23 cellular contexts compared by ENCODE assay signal in genomic region chr2:114821055-114821454, GRCh38.
DNase-seq lines count a peak whose midpoint lies in the region; ATAC-seq, FAIRE-seq and TF ChIP-seq lines count a peak whose summit lies in the region.
"Had no signal": no experiment of that assay in that cellular context is flagged by ENCODE, and none has a peak within 500 bp of the region (broad histone marks: within the 10 kb centered on the region; RNA-seq: fewer than 3 reads in every experiment).

No MANE protein-coding gene starts in this region.

- H3K27me3 ChIP-seq in GM23338 (ENCODE audit: insufficient read depth) (no peaks in the 10 kb centered on the region), HUES48 (ENCODE audit: control insufficient read depth, insufficient read depth, low read length) (no peaks in the 10 kb centered on the region), H1 (replicated peaks in 1 of 4; ENCODE audit: control insufficient read depth in 3 of 4, extremely low read depth in 1 of 4, insufficient read depth in 3 of 4, low read length in 3 of 4) (no peaks in the 10 kb centered on the region), iPS DF 6.9 (ENCODE audit: control insufficient read depth, insufficient read depth, low read length) (no peaks in the 10 kb centered on the region)
- H3K27me3 ChIP-seq: BE2C; BLaER1 treated with 17β-estradiol and CSF1 and Interleukin-3, amounts not matched to agents 10 nM and 100 nM had no signal

- H4K5ac ChIP-seq in H1 (ENCODE audit: insufficient read length, low read depth, low read length): no peak overlapping the region

- no peak for FAIRE-seq in H1 (lab: Jason Lieb, UNC)
- no peak for FAIRE-seq in D721Med (lab: Jason Lieb, UNC)
- FAIRE-seq: A549, GM12891, GM18507 had no signal

- H3K23ac ChIP-seq in H1 (ENCODE audit: insufficient read length): no peak overlapping the region

- H4K91ac ChIP-seq in H1 (replicated peaks; ENCODE audit: insufficient read length, low read length): no peak overlapping the region

- H3K27ac ChIP-seq in GM23338 (ENCODE audit: low read depth): no peak overlapping the region
- peak overlapping the region; percentile 32 for H3K27ac ChIP-seq in HUES48 (ENCODE audit: low read depth, low read length)
- H3K27ac ChIP-seq in H1 (ENCODE audit: low read depth, low read length): no peak overlapping the region
- no peak overlapping the region for H3K27ac ChIP-seq in iPS DF 6.9 (ENCODE audit: low read length)
- H3K27ac ChIP-seq: A549; BLaER1 treated with 17β-estradiol and CSF1 and Interleukin-3, amounts not matched to agents 10 nM and 100 nM had no signal

- H3K56ac ChIP-seq in H1 (replicated peaks; ENCODE audit: insufficient read length, low read depth, low read length): no peak overlapping the region

- peaks cover 14% of the 10 kb centered on the region for H3K4me1 Mint-ChIP-seq in GM23338
- H3K4me1 Mint-ChIP-seq: CD14-positive monocyte; CD8-positive, alpha-beta memory T cell had no signal

- peak; percentile 39; the same call in 2 of the 3 replicates for ATAC-seq in GM23338
- ATAC-seq: A549 had no signal

- H2BK12ac ChIP-seq in H1 (ENCODE audit: low read depth, low read length): no peak overlapping the region

- H4K8ac ChIP-seq in H1 (ENCODE audit: extremely low read depth, insufficient read depth, low read length): no peak overlapping the region

- no peak overlapping the region for H3K4me3 ChIP-seq in GM23338
- no peak overlapping the region for H3K4me3 ChIP-seq in HUES48 (ENCODE audit: low read depth, low read length)
- H3K4me3 ChIP-seq in H1 (ENCODE audit: extremely low read depth in 1 of 4, insufficient read depth in 2 of 4, low read depth in 3 of 4, low read length in 4 of 4): no peak overlapping the region
- H3K4me3 ChIP-seq in iPS DF 6.9 (ENCODE audit: low read length): no peak overlapping the region
- H3K4me3 ChIP-seq: A549; BLaER1 treated with 17β-estradiol and CSF1 and Interleukin-3, amounts not matched to agents 10 nM and 100 nM; HAP-1 had no signal

- H3K9me3 ChIP-seq in HUES48 (ENCODE audit: control insufficient read depth, insufficient read depth, low read length) (peaks cover 29% of the 10 kb centered on the region), H1 (ENCODE audit: insufficient read depth in 2 of 2, low read depth in 1 of 2, low read length in 1 of 2) (peaks cover 12 to 13% of the 10 kb centered on the region in 2 experiments), iPS DF 6.9 (ENCODE audit: control insufficient read depth, insufficient read depth, low read length) (no peaks in the 10 kb centered on the region)
- H3K9me3 ChIP-seq: A549; BE2C; BLaER1 treated with 17β-estradiol and CSF1 and Interleukin-3, amounts not matched to agents 10 nM and 100 nM had no signal

- peaks cover 3% of the 10 kb centered on the region for H3K27me3 Mint-ChIP-seq in GM23338 (ENCODE audit: insufficient read depth, low read depth, poor library complexity)
- H3K27me3 Mint-ChIP-seq: CD4-positive, alpha-beta T cell; CD8-positive, alpha-beta memory T cell had no signal

- H3K36me3 ChIP-seq in GM23338 (ENCODE audit: insufficient read depth) (no peaks in the 10 kb centered on the region), HUES48 (ENCODE audit: control insufficient read depth, insufficient read depth, low read length) (no peaks in the 10 kb centered on the region), H1 (ENCODE audit: control insufficient read depth in 2 of 4, insufficient read depth in 4 of 4, low read length in 3 of 4) (no peaks in the 10 kb centered on the region; a peak in 1 of 8 replicates), iPS DF 6.9 (ENCODE audit: control insufficient read depth, insufficient read depth, low read length) (no peaks in the 10 kb centered on the region)
- H3K36me3 ChIP-seq: BE2C; BLaER1 treated with 17β-estradiol and CSF1 and Interleukin-3, amounts not matched to agents 10 nM and 100 nM; HAP-1 had no signal

- no peak overlapping the region for H2AK5ac ChIP-seq in H1 (ENCODE audit: low read depth, low read length)

- CTCF ChIA-PET in H1 (lab: Charles Lee; ENCODE audit: partially characterized antibody): no interaction called here

- peaks cover 17% of the 10 kb centered on the region; the same call in 1 of the 2 replicates for H3K9me2 ChIP-seq in GM23338 (ENCODE audit: insufficient read depth)

- H3K4me2 ChIP-seq in GM23338: no peak overlapping the region
- no peak overlapping the region for H3K4me2 ChIP-seq in H1 (ENCODE audit: insufficient read depth in 1 of 2, low read depth in 2 of 2, low read length in 2 of 2)
- H3K4me2 ChIP-seq: A549 had no signal

- H3K27ac Mint-ChIP-seq in GM23338: no peak overlapping the region
- H3K27ac Mint-ChIP-seq: CD14-positive monocyte; CD4-positive, alpha-beta T cell; CD8-positive, alpha-beta memory T cell; HFFc6 had no signal

- TF ChIP-seq RAD21 in H1 (IDR thresholded peaks at IDR 0.05 in 1 of 2, conservative IDR thresholded peaks at IDR 0.05 in 1 of 2; ENCODE audit: low read depth in 2 of 2, low read length in 2 of 2): no peak

- POLR2A ChIA-PET in H1 (lab: Charles Lee; ENCODE audit: partially characterized antibody): no interaction called here

- no peak overlapping the region for H3K9ac ChIP-seq in HUES48 (ENCODE audit: low read depth, low read length)
- no peak overlapping the region for H3K9ac ChIP-seq in H1 (replicated peaks in 1 of 4; ENCODE audit: extremely low read depth in 1 of 4, low read depth in 3 of 4, low read length in 3 of 4)
- H3K9ac ChIP-seq: BLaER1 treated with 17β-estradiol and CSF1 and Interleukin-3, amounts not matched to agents 10 nM and 100 nM had no signal

- H3K23me2 ChIP-seq in H1 (ENCODE audit: low read depth, low read length): no peaks in the 10 kb centered on the region

- TF ChIP-seq CTCF in GM23338 (conservative IDR thresholded peaks at IDR 0.05; ENCODE audit: low read depth in 2 of 2) (no peak), H1 (IDR thresholded peaks at IDR 0.05; ENCODE audit: control extremely low read depth in 1 of 3, insufficient read depth in 1 of 3, low read depth in 1 of 3, low read length in 3 of 3) (no peak), D721Med (IDR thresholded peaks at IDR 0.05; ENCODE audit: insufficient read depth, missing control alignments) (no peak)

- no peak overlapping the region for H2BK120ac ChIP-seq in H1 (replicated peaks; ENCODE audit: low read depth, low read length)

- H3K36me3 Mint-ChIP-seq in GM23338 (ENCODE audit: low read depth): peaks cover 36% of the 10 kb centered on the region
- H3K36me3 Mint-ChIP-seq: CD14-positive monocyte; CD8-positive, alpha-beta memory T cell had no signal

- H3K4me3 Mint-ChIP-seq in GM23338: no peak overlapping the region
- H3K4me3 Mint-ChIP-seq: CD14-positive monocyte; CD4-positive, alpha-beta T cell; CD8-positive, alpha-beta memory T cell; HFFc6 had no signal

- H3F3A ChIP-seq in GM23338 (replicated peaks; ENCODE audit: low read depth): no peaks in the 10 kb centered on the region

- no peak for TF ChIP-seq POLR2A in H1 (IDR thresholded peaks at IDR 0.05; ENCODE audit: control extremely low read depth in 1 of 2, low read depth in 2 of 2, low read length in 2 of 2)

- H3K14ac ChIP-seq in H1 (ENCODE audit: insufficient read length): no peak overlapping the region

- H3K4ac ChIP-seq in H1 (replicated peaks; ENCODE audit: insufficient read length, low read depth, low read length): no peak overlapping the region

- TF ChIP-seq EP300 in H1 (IDR thresholded peaks at IDR 0.05; ENCODE audit: borderline replicate concordance in 1 of 2, low read depth in 2 of 2, low read length in 2 of 2): no peak

- H3K79me2 ChIP-seq in GM23338 (replicated peaks; ENCODE audit: insufficient read depth) (no peaks in the 10 kb centered on the region), H1 (ENCODE audit: control insufficient read depth in 1 of 2, insufficient read depth in 2 of 2, low read length in 2 of 2) (no peaks in the 10 kb centered on the region)

- peaks cover 40% of the 10 kb centered on the region for H3K9me3 Mint-ChIP-seq in GM23338
- H3K9me3 Mint-ChIP-seq: CD4-positive, alpha-beta T cell had no signal

- H2BK15ac ChIP-seq in H1 (ENCODE audit: low read length): no peak overlapping the region

- H4K20me1 ChIP-seq in GM23338 (replicated peaks; ENCODE audit: insufficient read depth) (no peaks in the 10 kb centered on the region), H1 (replicated peaks in 1 of 2; ENCODE audit: control insufficient read depth in 1 of 2, insufficient read depth in 2 of 2, low read length in 2 of 2) (no peaks in the 10 kb centered on the region)
- H4K20me1 ChIP-seq: BLaER1 treated with 17β-estradiol and CSF1 and Interleukin-3, amounts not matched to agents 10 nM and 100 nM had no signal

- H2AFZ ChIP-seq in GM23338 (no peak overlapping the region), H1 (ENCODE audit: low read length) (no peak overlapping the region)

- H3K4me1 ChIP-seq in GM23338 (ENCODE audit: insufficient read depth) (0 out of 2 replicates have a peak, but pooled peaks cover 4% of the 10 kb centered on the region), HUES48 (ENCODE audit: control insufficient read depth, insufficient read depth, low read length) (no peaks in the 10 kb centered on the region), H1 (replicated peaks in 1 of 4; ENCODE audit: control insufficient read depth in 3 of 4, insufficient read depth in 4 of 4, low read length in 3 of 4) (peaks cover 0 to 3% (median 0%) of the 10 kb centered on the region in 4 experiments; a peak in 2 of 7 replicates), iPS DF 6.9 (ENCODE audit: control insufficient read depth, insufficient read depth, low read length) (no peaks in the 10 kb centered on the region; the same call in 1 of the 2 replicates)
- H3K4me1 ChIP-seq: A549, BE2C, HAP-1 had no signal

- 90% methylated on average over 3 of the region's 3 CpGs; no CpG with 5 or more reads in 1 of the 2 experiments for WGBS in H1 (ENCODE audit: extremely low coverage in 1 of 2, insufficient coverage in 1 of 2, insufficient read length in 1 of 2, insufficient replicate concordance in 2 of 2, low coverage in 1 of 2, low lambda C conversion rate in 2 of 2, missing lambda C conversion rate in 1 of 2), 2 experiments
- no CpG with 5 or more reads among the region's 3 CpGs for WGBS in iPS DF 6.9 (ENCODE audit: insufficient coverage, insufficient read length)

- DNase-seq in GM23338 (ENCODE audit: low spot score): peak; percentile 21
- peak in 1 of 2 experiments; percentile 7 for DNase-seq in H1 (ENCODE audit: low read depth in 1 of 2, low spot score in 2 of 2)
- DNase-seq in iPS DF 6.9 (ENCODE audit: low read depth, low spot score): peak; percentile 22
- DNase-seq in NCI-H1105 treated with DMSO at 0.1 percent for 48 hours (lab: John Stamatoyannopoulos, UW): no peak
- no peak for DNase-seq in stimulated activated CD8-positive, alpha-beta memory T cell treated with anti-CD3 and anti-CD28 coated beads, Interleukin-4, amount 100 ng/mL, for 48 hours
- DNase-seq in D721Med (ENCODE audit: insufficient read length, low spot score): no peak
- DNase-seq: 8988T; ACHN; AML-193; BE2C; CD4-positive, alpha-beta T cell; CD8-positive, alpha-beta memory T cell; DMS53; DMS79 treated with DMSO at 0.1 percent for 48 hours; GF-D8; HFFc6 had no signal

- no peaks in the 10 kb centered on the region for H3K79me1 ChIP-seq in H1 (ENCODE audit: low read depth, low read length)

- H3K18ac ChIP-seq in H1 (ENCODE audit: extremely low read depth, low read length): no peak overlapping the region

- no peak overlapping the region for H2BK20ac ChIP-seq in H1 (ENCODE audit: low read length)

- H2BK5ac ChIP-seq in H1 (ENCODE audit: low read depth, low read length): no peak overlapping the region

TF ChIP-seq in GM23338, 12 proteins besides CTCF, POLR2A, EP300 and RAD21 (continues in another document):
- TF ChIP-seq ZNF114 (CRISPR knock-in tag; IDR thresholded peaks at IDR 0.05): no peak

Comparison
In these comparisons a context has a peak if more than half of its experiments do, and no peak if none do; other contexts are left out.
1. DNase-seq: peak in GM23338 (single experiment) and iPS DF 6.9 (single experiment); none in NCI-H1105 treated with DMSO at 0.1 percent for 48 hours (single experiment), stimulated activated CD8-positive, alpha-beta memory T cell treated with anti-CD3 and anti-CD28 coated beads, Interleukin-4, amount 100 ng/mL, for 48 hours (single experiment) and D721Med (single experiment).